1 cellular context compared by ENCODE assay signal in the genomic region with DNA sequence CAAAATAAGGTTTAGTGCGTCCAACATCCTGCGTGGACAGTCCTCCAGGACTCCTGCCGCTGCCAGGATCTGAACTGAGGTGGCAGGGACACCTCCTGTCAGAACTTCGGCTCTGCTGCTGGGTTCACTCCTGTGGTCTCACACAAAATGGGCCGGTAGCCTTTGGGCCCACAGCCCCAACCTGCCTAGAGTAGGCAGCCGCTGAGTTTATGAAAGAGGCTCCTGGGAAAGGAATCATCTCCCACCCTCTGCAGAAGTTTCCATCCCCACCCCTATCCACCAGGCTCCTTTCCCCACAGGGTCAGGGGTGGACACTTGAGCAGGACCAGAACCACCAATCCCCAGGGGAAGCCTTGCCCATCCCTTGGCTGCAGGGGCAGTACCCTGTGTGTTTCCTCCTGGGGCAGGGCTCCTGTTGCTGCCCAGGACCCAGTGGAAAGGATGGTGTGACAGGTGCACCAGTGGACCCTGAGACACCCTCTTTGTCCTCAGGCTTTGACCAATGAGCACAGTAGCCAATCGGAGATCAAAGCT.
TF ChIP-seq lines count a peak whose summit lies in the region.

No MANE protein-coding gene starts in this region.

TF ChIP-seq in K562, 482 proteins besides CTCF, POLR2A, EP300 and RAD21:
- TF ChIP-seq DNMT1 (IDR thresholded peaks at IDR 0.05) (no peak), EHMT2 (IDR thresholded peaks at IDR 0.05) (no peak), SUPT5H (IDR thresholded peaks at IDR 0.05) (peak; percentile 24; the same call in 1 of the 2 replicates), NRF1 (conservative IDR thresholded peaks at IDR 0.05 in 1 of 2, IDR thresholded peaks at IDR 0.05 in 1 of 2) (peak in 1 of 2 experiments; percentile 14; a peak in 1 of 4 replicates), MYNN (IDR thresholded peaks at IDR 0.05) (no peak), MYNN (CRISPR knock-in tag; IDR thresholded peaks at IDR 0.05) (no peak), CBFB (CRISPR knock-in tag; IDR thresholded peaks at IDR 0.05) (peak; percentile 28; the same call in 1 of the 2 replicates), ZNF436 (CRISPR knock-in tag; IDR thresholded peaks at IDR 0.05) (no peak)
